ENCODE assay signal across 17 cellular contexts in genomic region chr3:10515884-10516495, GRCh38. TPM values are rescaled to one million over a fixed set of nuclear protein-coding genes. Genes with fewer than 3 reads are reported as not detected.
DNase-seq lines count a peak whose midpoint lies in the region; TF ChIP-seq lines count a peak whose summit lies in the region.
"Had no signal": no experiment of that assay in that cellular context is flagged by ENCODE, and none has a peak within 500 bp of the region (broad histone marks: within the 10 kb centered on the region; RNA-seq: fewer than 3 reads in every experiment).

No MANE protein-coding gene starts in this region.

- H3K4me1 Mint-ChIP-seq in type B pancreatic cell (ENCODE audit: unreplicated experiment), result no peaks in the 10 kb centered on the region
- H3K4me1 Mint-ChIP-seq: activated T-helper 17 cell treated with anti-CD3 and anti-CD28 coated beads, Interleukin-2, amount 50 U/mL, for 72 hours had no signal

- peaks cover 61% of the 10 kb centered on the region for H3K27me3 Mint-ChIP-seq in type B pancreatic cell

- no peak overlapping the region for H3K4me3 Mint-ChIP-seq in type B pancreatic cell
- H3K4me3 Mint-ChIP-seq: activated CD4-positive, alpha-beta memory T cell treated with anti-CD3 and anti-CD28 coated beads for 36 hours; activated T-helper 17 cell treated with anti-CD3 and anti-CD28 coated beads, Interleukin-2, amount 50 U/mL, for 72 hours; nephron progenitor cell had no signal

- H3K27ac Mint-ChIP-seq in type B pancreatic cell, result peak overlapping the region; percentile 8
- H3K27ac Mint-ChIP-seq: activated CD4-positive, alpha-beta memory T cell treated with anti-CD3 and anti-CD28 coated beads for 36 hours; activated T-helper 17 cell treated with anti-CD3 and anti-CD28 coated beads, Interleukin-2, amount 50 U/mL, for 72 hours; nephron progenitor cell had no signal

- H3K36me3 Mint-ChIP-seq in type B pancreatic cell, result no peaks in the 10 kb centered on the region
- H3K36me3 Mint-ChIP-seq: activated CD4-positive, alpha-beta memory T cell treated with anti-CD3 and anti-CD28 coated beads for 36 hours had no signal

- peak; percentile 48 for DNase-seq in activated effector memory CD4-positive, alpha-beta T cell treated with anti-CD3 and anti-CD28 coated beads, Interleukin-2, amount 50 U/mL, for 16 hours
- DNase-seq in activated effector memory CD4-positive, alpha-beta T cell treated with Interleukin-2 at 50 U/mL for 16 hours, result no peak
- DNase-seq in OCI-M1 (lab: John Stamatoyannopoulos, UW), result peak; percentile 68
- peak; percentile 63 for DNase-seq in iPS-NIHi11 (ENCODE audit: low spot score)
- no peak for DNase-seq in type B pancreatic cell (ENCODE audit: extremely low spot score, unreplicated experiment)
- DNase-seq in HPDE6-E6E7 (ENCODE audit: extremely low spot score), result no peak
- no peak for DNase-seq in NCI-H2081 (lab: John Stamatoyannopoulos, UW)
- no peak for DNase-seq in GF-D8 (lab: John Stamatoyannopoulos, UW)
- DNase-seq: ACHN, left ventricle myocardium inferior, NCI-H345, nephron progenitor cell, stomach had no signal

- no peak for TF ChIP-seq CTCF in type B pancreatic cell (conservative IDR thresholded peaks at IDR 0.05)

- no peaks in the 10 kb centered on the region for H3K9me3 Mint-ChIP-seq in type B pancreatic cell
- H3K9me3 Mint-ChIP-seq: activated CD4-positive, alpha-beta memory T cell treated with anti-CD3 and anti-CD28 coated beads for 36 hours; activated T-helper 17 cell treated with anti-CD3 and anti-CD28 coated beads, Interleukin-2, amount 50 U/mL, for 72 hours; nephron progenitor cell had no signal

RNA-seq across cellular contexts. Expression of gene ATP2B2, which starts 10.6 kb away (rescaled TPM):
- total RNA-seq in type B pancreatic cell (ENCODE audit: low replicate concordance), result 0.31 and 0.76 TPM in 2 replicates
- total RNA-seq: activated T-helper 17 cell treated with anti-CD3 and anti-CD28 coated beads, Interleukin-2, amount 50 U/mL, for 72 hours; left ventricle myocardium inferior; smooth muscle cell; T-helper 1 cell treated with Interleukin-12 subunit alpha and Interleukin-12 subunit beta and Interleukin-4 antibody, amounts not matched to agents 30 ng/mL and 1 ng/mL, for 36 hours had no signal

Comparison
In these comparisons a context has a peak if more than half of its experiments do, and no peak if none do; other contexts are left out.
1. DNase-seq: peak in activated effector memory CD4-positive, alpha-beta T cell treated with anti-CD3 and anti-CD28 coated beads, Interleukin-2, amount 50 U/mL, for 16 hours (single experiment), OCI-M1 (single experiment) and iPS-NIHi11 (single experiment); none in activated effector memory CD4-positive, alpha-beta T cell treated with Interleukin-2 at 50 U/mL for 16 hours (single experiment), type B pancreatic cell (single experiment), HPDE6-E6E7 (single experiment), NCI-H2081 (0 of 2) and GF-D8 (single experiment).